ENCODE assay signal across 8 cellular contexts in the genomic region with DNA sequence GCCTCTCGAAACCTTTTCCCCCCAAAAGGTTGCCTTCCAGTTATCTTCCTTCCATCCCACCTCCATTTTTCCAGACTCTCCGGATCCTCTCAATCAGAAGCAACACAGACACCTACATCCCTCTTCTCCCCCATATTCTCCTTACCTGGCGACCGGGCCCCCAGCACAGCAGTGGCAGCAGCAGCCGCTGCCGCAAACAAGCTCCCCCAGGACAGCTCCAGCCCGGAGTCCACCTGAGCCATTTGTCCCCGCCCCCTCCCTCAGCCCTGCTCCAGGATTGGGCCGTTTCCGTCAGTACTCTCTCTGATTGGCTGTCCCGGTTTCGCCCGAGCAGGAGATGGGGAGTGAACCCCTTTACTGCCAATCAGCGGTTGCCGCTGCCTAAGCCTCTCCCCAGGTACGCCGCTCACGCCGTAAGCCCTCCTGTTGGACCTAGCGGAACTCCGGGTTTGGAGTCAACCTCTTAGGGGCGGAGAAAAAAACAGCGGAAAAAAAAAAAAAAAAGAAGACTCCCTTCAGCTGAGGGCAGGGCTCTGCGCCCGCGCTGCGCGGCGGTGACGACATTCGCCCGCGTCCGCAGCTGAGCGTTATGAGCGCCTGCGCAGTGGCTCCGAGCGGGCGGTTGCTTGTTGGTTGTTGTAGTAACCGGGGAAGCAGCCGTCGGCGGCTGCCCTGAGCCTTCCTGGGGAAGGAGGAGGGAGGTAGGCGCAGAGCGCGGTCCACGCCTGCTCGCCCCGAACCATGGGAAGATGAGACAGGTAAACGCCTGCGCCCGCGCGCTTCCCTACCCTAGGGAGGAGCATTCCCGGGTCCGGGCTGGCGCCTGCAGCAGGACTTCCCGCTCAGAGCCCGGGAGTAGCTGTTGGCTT.
A peak's percentile ranks its signal among the peaks of the same experiment; 100 is the strongest.
DNase-seq lines count a peak whose midpoint lies in the region; ATAC-seq, FAIRE-seq and TF ChIP-seq lines count a peak whose summit lies in the region.

A gene with protein sequence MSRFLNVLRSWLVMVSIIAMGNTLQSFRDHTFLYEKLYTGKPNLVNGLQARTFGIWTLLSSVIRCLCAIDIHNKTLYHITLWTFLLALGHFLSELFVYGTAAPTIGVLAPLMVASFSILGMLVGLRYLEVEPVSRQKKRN (minus strand): TSS at position 247 of the 869 bp plus-strand sequence. CDS start 3,374 bp downstream, outside the sequence.
A gene with protein sequence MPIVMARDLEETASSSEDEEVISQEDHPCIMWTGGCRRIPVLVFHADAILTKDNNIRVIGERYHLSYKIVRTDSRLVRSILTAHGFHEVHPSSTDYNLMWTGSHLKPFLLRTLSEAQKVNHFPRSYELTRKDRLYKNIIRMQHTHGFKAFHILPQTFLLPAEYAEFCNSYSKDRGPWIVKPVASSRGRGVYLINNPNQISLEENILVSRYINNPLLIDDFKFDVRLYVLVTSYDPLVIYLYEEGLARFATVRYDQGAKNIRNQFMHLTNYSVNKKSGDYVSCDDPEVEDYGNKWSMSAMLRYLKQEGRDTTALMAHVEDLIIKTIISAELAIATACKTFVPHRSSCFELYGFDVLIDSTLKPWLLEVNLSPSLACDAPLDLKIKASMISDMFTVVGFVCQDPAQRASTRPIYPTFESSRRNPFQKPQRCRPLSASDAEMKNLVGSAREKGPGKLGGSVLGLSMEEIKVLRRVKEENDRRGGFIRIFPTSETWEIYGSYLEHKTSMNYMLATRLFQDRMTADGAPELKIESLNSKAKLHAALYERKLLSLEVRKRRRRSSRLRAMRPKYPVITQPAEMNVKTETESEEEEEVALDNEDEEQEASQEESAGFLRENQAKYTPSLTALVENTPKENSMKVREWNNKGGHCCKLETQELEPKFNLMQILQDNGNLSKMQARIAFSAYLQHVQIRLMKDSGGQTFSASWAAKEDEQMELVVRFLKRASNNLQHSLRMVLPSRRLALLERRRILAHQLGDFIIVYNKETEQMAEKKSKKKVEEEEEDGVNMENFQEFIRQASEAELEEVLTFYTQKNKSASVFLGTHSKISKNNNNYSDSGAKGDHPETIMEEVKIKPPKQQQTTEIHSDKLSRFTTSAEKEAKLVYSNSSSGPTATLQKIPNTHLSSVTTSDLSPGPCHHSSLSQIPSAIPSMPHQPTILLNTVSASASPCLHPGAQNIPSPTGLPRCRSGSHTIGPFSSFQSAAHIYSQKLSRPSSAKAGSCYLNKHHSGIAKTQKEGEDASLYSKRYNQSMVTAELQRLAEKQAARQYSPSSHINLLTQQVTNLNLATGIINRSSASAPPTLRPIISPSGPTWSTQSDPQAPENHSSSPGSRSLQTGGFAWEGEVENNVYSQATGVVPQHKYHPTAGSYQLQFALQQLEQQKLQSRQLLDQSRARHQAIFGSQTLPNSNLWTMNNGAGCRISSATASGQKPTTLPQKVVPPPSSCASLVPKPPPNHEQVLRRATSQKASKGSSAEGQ (N-terminal part only) (plus strand): TSS at position 617 of the 869 bp plus-strand sequence. CDS start 1,904 bp downstream, outside the sequence.

- no peak for TF ChIP-seq CTCF in AG09319 (IDR thresholded peaks at IDR 0.05; ENCODE audit: low read depth, low read length)

- DNase-seq in AG09319 (ENCODE audit: extremely low read depth, low read depth) (peak; percentile 94), NCI-H446 treated with DMSO at 0.1 percent for 48 hours (lab: John Stamatoyannopoulos, UW) (peak; percentile 97), cerebellar nuclear complex (lab: John Stamatoyannopoulos, UW) (peak; percentile 94 to 99)
- DNase-seq in stimulated activated CD4-positive, alpha-beta T cell treated with anti-CD3 and anti-CD28 coated beads, Interleukin-12 subunit alpha, Interleukin-12 subunit beta, amount 100 ng/mL, for 4 hours = peak; percentile 94

- ATAC-seq in GM19035 (IDR thresholded peaks at IDR 0.05; ENCODE audit: unreplicated experiment) = peak; percentile 97
- peak; percentile 97 for ATAC-seq in HG03354 (IDR thresholded peaks at IDR 0.05; ENCODE audit: poor library complexity, severe bottlenecking, unreplicated experiment)
- peak; percentile 98 to 99 for ATAC-seq in activated CD4-positive, CD25-positive, alpha-beta regulatory T cell treated with anti-CD3 and anti-CD28 coated beads, Interleukin-2, amount 50 U/mL, for 24 hours

- peak; percentile 56 for FAIRE-seq in islet of Langerhans (lab: Jason Lieb, UNC)

Comparison
In these comparisons a context has a peak if more than half of its experiments do, and no peak if none do; other contexts are left out.
1. Peak in every context shown above with its lines: DNase-seq and ATAC-seq.